8 cellular contexts compared by ENCODE assay signal in genomic region chr2:20595439-20596192, GRCh38. TPM values are rescaled to one million over a fixed set of nuclear protein-coding genes. Genes with fewer than 3 reads are reported as not detected.
DNase-seq lines count a peak whose midpoint lies in the region; ATAC-seq and TF ChIP-seq lines count a peak whose summit lies in the region.

No MANE protein-coding gene starts in this region.

- no peak overlapping the region for H3K4me3 ChIP-seq in fibroblast of lung (replicated peaks in 1 of 4; ENCODE audit: control extremely low read depth in 1 of 4, insufficient read depth in 1 of 4, low read depth in 3 of 4, low read length in 4 of 4)
- H3K4me3 ChIP-seq in colonic mucosa = no peak overlapping the region

- no peaks in the 10 kb centered on the region for H3K27me3 ChIP-seq in fibroblast of lung (ENCODE audit: control insufficient read depth, insufficient read depth, low read length)
- no peaks in the 10 kb centered on the region for H3K27me3 ChIP-seq in colonic mucosa

- TF ChIP-seq CTCF in fibroblast of lung (conservative IDR thresholded peaks at IDR 0.05 in 1 of 2, IDR thresholded peaks at IDR 0.05 in 1 of 2; ENCODE audit: low read depth in 1 of 2, low read length in 2 of 2) = no peak
- no peak for TF ChIP-seq CTCF in colonic mucosa (IDR thresholded peaks at IDR 0.05)

- H3K36me3 ChIP-seq in fibroblast of lung (ENCODE audit: control insufficient read depth, insufficient read depth, low read length) (no peaks in the 10 kb centered on the region), colonic mucosa (no peaks in the 10 kb centered on the region)

- no peaks in the 10 kb centered on the region for H4K20me1 ChIP-seq in fibroblast of lung (ENCODE audit: control insufficient read depth, extremely low read depth, insufficient read depth, low read length)

- DNase-seq in ACHN (peak; percentile 66), SKM-1 treated with dmso at 0.1 percent for 144 hours (lab: John Stamatoyannopoulos, UW; ENCODE audit: unreplicated experiment) (peak; percentile 73), fibroblast of lung (ENCODE audit: low read depth in 2 of 2) (peak; percentile 70 to 86), smooth muscle cell of the brain vasculature (ENCODE audit: low read depth, low spot score) (peak; percentile 67), activated gamma-delta T cell treated with Interleukin-2 at 50 U/mL for 16 hours (no peak), colonic mucosa (no peak)

- H3K4me2 ChIP-seq in fibroblast of lung (ENCODE audit: extremely low read depth, insufficient read depth, low read length) = no peak overlapping the region

- H3K4me1 ChIP-seq in fibroblast of lung (ENCODE audit: control insufficient read depth, extremely low read depth, insufficient read depth, low read length) (peaks cover 49% of the 10 kb centered on the region), colonic mucosa (peaks cover 4% of the 10 kb centered on the region)

- H2AFZ ChIP-seq in fibroblast of lung (ENCODE audit: low read length) = peak overlapping the region; percentile 9

- H3K9ac ChIP-seq in fibroblast of lung (ENCODE audit: insufficient read depth, low read length) = peak overlapping the region; percentile 9
- H3K9ac ChIP-seq in colonic mucosa (ENCODE audit: low read depth in 2 of 2, low read length in 2 of 2) = no peak overlapping the region

- no peaks in the 10 kb centered on the region for H3K79me2 ChIP-seq in fibroblast of lung (ENCODE audit: control insufficient read depth, insufficient read depth, low read length)

- ATAC-seq in GM19023 (IDR thresholded peaks at IDR 0.05; ENCODE audit: unreplicated experiment) (peak; percentile 86), HG03064 (IDR thresholded peaks at IDR 0.05; ENCODE audit: low read depth, unreplicated experiment) (peak; percentile 86)

- in situ Hi-C loops in ACHN (cut with HindIII; ENCODE audit: low pct_ligation_motif_present, low pct_unique_long_range_greater_than_20kb, low sequenced_read_pairs) = no loop called here

- H3K27ac ChIP-seq in fibroblast of lung (ENCODE audit: insufficient read depth, low read length) (peak overlapping the region; percentile 41), colonic mucosa (no peak overlapping the region)

- intact Hi-C loops in colonic mucosa (cut with DNase I) = no loop called here

- H3K9me3 ChIP-seq in fibroblast of lung (ENCODE audit: control insufficient read depth, insufficient read depth, low read depth, low read length) (no peaks in the 10 kb centered on the region), colonic mucosa (no peaks in the 10 kb centered on the region)

RNA-seq across cellular contexts. Expression of gene HS1BP3, which starts 55.3 kb away (rescaled TPM):
- 32.4 and 38.1 TPM in 2 replicates for total RNA-seq in fibroblast of lung
- 17.8 and 21.6 TPM in 2 replicates for polyA plus RNA-seq in fibroblast of lung
- 23.7 and 27.9 TPM in 2 replicates for polyA plus RNA-seq in fibroblast of lung (2012)
- 29.4 and 34.9 TPM in 2 replicates for polyA minus RNA-seq in fibroblast of lung (ENCODE audit: low replicate concordance)
- 10 to 100 TPM; 21.2 to 21.5 TPM for total RNA-seq in colonic mucosa

Comparison
In these comparisons a context has a peak if more than half of its experiments do, and no peak if none do; other contexts are left out.
1. DNase-seq: peak in ACHN (single experiment), SKM-1 treated with dmso at 0.1 percent for 144 hours (single experiment), fibroblast of lung (2 of 2) and smooth muscle cell of the brain vasculature (single experiment); none in activated gamma-delta T cell treated with Interleukin-2 at 50 U/mL for 16 hours (single experiment) and colonic mucosa (single experiment).